Comparison of ENCODE assay signal across 1 cellular context in the genomic region with DNA sequence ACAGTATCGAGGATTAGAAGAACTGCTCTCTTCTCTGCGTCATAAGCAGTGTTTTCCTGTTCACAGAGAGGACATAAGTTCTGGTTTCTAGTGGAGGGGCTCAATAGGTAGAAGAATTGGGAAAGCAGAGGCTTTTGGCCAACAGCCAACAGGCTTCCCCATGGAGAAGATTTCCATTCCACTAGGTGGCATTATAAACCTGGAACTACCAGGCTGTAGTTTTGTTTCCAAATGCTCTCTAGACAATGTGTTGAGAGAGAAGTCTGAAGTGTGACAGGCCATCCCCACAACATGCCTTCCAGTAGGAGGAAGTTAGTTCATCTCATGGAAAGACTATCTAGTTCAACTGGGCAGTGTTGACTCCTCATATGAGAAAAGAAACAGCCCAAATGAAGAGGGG.
TF ChIP-seq lines count a peak whose summit lies in the region.

No MANE protein-coding gene starts in this region.

TF ChIP-seq in HCT116, 20 proteins besides CTCF, POLR2A, EP300 and RAD21 (continued from another document):
- no peak for TF ChIP-seq ATF3 (IDR thresholded peaks at IDR 0.05)
- TF ChIP-seq ZBTB33 (IDR thresholded peaks at IDR 0.05; ENCODE audit: extremely low read depth, insufficient replicate concordance, low read length), result no peak
